In the genomic region with DNA sequence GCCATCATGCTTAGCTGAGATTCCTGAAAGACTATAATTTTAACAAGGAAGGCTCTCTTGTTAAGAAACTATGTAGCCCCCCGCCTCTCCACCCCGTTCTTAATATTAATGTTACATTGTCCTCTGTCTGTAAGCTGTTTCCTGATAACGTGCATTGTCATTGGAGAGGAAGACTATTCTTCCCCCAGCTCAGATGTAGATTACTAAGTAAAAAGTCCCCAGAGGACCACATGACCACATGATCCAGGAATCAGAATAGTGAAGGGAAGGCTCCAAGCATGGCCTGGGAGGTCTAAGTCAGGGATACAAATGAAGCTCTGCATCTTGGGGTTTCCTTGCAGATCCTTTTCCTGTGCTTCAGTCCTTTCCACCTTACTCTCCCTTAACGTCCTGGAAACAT, we compare ENCODE assay signal across 1 cellular context.
TF ChIP-seq lines count a peak whose summit lies in the region.

No MANE protein-coding gene starts in this region.

TF ChIP-seq in K562, 482 proteins besides CTCF, POLR2A, EP300 and RAD21:
- TF ChIP-seq DACH1 (IDR thresholded peaks at IDR 0.05; ENCODE audit: partially characterized antibody) (peak; percentile 3), ZBTB8A (IDR thresholded peaks at IDR 0.05; ENCODE audit: partially characterized antibody) (no peak), MNT (conservative IDR thresholded peaks at IDR 0.05) (0 out of 4 replicates have a peak, but pooled peaks of 1 of the 2 experiments have one; percentile 11), NFE2 (IDR thresholded peaks at IDR 0.05; ENCODE audit: low read depth) (0 out of 2 replicates have a peak, but pooled peaks have one; percentile 13)
